Comparison of ENCODE assay signal across 1 cellular context in the genomic region with DNA sequence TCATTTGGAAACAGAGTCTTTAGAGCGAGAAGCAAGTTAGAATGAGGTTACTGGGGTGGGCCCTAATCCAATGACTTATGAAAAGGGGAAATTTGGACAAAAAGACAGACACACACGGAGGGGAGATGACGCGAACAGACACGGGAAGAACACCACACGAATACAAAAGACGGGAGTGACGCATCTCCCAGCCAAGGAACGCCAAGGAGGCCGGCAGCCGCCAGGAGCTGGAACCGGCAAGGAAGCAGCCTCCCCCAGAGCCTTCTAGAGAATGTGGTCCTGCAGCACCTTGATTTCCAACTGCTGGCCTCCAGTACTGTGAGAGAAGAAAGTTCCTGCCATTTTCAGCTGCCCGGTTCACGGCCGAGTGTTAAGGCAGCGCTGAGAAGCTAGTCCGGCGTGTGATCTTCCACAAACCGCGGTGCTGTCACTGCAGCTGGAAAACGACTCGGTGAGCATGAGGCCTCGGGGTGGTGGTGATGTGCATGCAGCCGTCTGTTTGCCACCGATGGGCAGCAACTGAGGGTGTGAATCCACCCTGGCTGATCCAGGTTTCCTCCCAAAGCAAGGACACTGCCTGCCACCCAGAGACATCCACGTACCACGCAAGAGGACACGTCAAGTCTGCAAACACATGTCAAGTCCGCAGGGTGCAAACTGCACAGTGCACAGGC.
TF ChIP-seq lines count a peak whose summit lies in the region.

No MANE protein-coding gene starts in this region.

TF ChIP-seq in H1, 55 proteins besides CTCF, POLR2A, EP300 and RAD21:
- TF ChIP-seq EGR1 (IDR thresholded peaks at IDR 0.05; ENCODE audit: borderline replicate concordance, low read depth, low read length) (no peak), NRF1 (IDR thresholded peaks at IDR 0.05; ENCODE audit: low read depth, low read length) (no peak), FOSL1 (IDR thresholded peaks at IDR 0.05; ENCODE audit: insufficient read depth, low read depth, low read length) (no peak), CTBP2 (IDR thresholded peaks at IDR 0.05; ENCODE audit: borderline replicate concordance, insufficient read depth, insufficient read length, low read length) (no peak), CHD1 (IDR thresholded peaks at IDR 0.05; ENCODE audit: low read depth, low read length) (no peak), E2F6 (IDR thresholded peaks at IDR 0.05) (no peak), MAFK (IDR thresholded peaks at IDR 0.05; ENCODE audit: low read depth, low read length) (no peak), SRF (IDR thresholded peaks at IDR 0.05; ENCODE audit: low read depth, low read length) (no peak), SP1 (IDR thresholded peaks at IDR 0.05; ENCODE audit: low read depth, low read length) (no peak), SP4 (IDR thresholded peaks at IDR 0.05; ENCODE audit: low read length) (no peak), YY1 (IDR thresholded peaks at IDR 0.05; ENCODE audit: low read depth, low read length) (no peak), SAP30 (IDR thresholded peaks at IDR 0.05; ENCODE audit: insufficient read depth, insufficient replicate concordance, low read length) (no peak), RXRA (IDR thresholded peaks at IDR 0.05; ENCODE audit: insufficient read depth, low read depth, low read length) (no peak), PHF8 (conservative IDR thresholded peaks at IDR 0.05; ENCODE audit: low read depth, low read length) (no peak)
- TF ChIP-seq, protein P1, sequence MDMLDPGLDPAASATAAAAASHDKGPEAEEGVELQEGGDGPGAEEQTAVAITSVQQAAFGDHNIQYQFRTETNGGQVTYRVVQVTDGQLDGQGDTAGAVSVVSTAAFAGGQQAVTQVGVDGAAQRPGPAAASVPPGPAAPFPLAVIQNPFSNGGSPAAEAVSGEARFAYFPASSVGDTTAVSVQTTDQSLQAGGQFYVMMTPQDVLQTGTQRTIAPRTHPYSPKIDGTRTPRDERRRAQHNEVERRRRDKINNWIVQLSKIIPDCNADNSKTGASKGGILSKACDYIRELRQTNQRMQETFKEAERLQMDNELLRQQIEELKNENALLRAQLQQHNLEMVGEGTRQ (IDR thresholded peaks at IDR 0.05; ENCODE audit: low read length) = no peak
